1 cellular context compared by ENCODE assay signal in the genomic region with DNA sequence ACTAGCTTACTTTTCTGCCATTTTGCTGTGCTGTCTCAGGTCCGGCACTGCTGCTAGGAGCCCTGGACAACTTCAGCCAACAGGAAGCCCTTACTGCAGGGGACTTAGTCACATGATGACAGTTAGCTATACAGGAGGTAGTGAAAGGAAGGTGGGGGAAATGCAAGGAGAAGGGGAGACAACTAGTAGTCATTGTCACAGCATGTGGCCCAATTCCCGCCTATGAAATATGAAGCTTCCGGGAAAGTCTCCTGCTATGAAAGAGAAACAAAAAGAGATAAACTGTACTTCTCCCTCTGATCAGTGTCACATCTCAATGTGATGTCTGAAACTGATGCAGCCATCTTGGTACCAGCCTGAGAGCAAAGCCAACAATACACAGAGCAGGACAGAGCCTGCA.
TF ChIP-seq lines count a peak whose summit lies in the region.

No MANE protein-coding gene starts in this region.

TF ChIP-seq in K562, 482 proteins besides CTCF, POLR2A, EP300 and RAD21 (continued from another document):
- TF ChIP-seq, protein P1, sequence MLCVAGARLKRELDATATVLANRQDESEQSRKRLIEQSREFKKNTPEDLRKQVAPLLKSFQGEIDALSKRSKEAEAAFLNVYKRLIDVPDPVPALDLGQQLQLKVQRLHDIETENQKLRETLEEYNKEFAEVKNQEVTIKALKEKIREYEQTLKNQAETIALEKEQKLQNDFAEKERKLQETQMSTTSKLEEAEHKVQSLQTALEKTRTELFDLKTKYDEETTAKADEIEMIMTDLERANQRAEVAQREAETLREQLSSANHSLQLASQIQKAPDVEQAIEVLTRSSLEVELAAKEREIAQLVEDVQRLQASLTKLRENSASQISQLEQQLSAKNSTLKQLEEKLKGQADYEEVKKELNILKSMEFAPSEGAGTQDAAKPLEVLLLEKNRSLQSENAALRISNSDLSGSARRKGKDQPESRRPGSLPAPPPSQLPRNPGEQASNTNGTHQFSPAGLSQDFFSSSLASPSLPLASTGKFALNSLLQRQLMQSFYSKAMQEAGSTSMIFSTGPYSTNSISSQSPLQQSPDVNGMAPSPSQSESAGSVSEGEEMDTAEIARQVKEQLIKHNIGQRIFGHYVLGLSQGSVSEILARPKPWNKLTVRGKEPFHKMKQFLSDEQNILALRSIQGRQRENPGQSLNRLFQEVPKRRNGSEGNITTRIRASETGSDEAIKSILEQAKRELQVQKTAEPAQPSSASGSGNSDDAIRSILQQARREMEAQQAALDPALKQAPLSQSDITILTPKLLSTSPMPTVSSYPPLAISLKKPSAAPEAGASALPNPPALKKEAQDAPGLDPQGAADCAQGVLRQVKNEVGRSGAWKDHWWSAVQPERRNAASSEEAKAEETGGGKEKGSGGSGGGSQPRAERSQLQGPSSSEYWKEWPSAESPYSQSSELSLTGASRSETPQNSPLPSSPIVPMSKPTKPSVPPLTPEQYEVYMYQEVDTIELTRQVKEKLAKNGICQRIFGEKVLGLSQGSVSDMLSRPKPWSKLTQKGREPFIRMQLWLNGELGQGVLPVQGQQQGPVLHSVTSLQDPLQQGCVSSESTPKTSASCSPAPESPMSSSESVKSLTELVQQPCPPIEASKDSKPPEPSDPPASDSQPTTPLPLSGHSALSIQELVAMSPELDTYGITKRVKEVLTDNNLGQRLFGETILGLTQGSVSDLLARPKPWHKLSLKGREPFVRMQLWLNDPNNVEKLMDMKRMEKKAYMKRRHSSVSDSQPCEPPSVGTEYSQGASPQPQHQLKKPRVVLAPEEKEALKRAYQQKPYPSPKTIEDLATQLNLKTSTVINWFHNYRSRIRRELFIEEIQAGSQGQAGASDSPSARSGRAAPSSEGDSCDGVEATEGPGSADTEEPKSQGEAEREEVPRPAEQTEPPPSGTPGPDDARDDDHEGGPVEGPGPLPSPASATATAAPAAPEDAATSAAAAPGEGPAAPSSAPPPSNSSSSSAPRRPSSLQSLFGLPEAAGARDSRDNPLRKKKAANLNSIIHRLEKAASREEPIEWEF (CRISPR knock-in tag; IDR thresholded peaks at IDR 0.05) = no peak
- TF ChIP-seq SMAD4 (CRISPR knock-in tag; conservative IDR thresholded peaks at IDR 0.05) = peak; percentile 41
- TF ChIP-seq, protein P2, sequence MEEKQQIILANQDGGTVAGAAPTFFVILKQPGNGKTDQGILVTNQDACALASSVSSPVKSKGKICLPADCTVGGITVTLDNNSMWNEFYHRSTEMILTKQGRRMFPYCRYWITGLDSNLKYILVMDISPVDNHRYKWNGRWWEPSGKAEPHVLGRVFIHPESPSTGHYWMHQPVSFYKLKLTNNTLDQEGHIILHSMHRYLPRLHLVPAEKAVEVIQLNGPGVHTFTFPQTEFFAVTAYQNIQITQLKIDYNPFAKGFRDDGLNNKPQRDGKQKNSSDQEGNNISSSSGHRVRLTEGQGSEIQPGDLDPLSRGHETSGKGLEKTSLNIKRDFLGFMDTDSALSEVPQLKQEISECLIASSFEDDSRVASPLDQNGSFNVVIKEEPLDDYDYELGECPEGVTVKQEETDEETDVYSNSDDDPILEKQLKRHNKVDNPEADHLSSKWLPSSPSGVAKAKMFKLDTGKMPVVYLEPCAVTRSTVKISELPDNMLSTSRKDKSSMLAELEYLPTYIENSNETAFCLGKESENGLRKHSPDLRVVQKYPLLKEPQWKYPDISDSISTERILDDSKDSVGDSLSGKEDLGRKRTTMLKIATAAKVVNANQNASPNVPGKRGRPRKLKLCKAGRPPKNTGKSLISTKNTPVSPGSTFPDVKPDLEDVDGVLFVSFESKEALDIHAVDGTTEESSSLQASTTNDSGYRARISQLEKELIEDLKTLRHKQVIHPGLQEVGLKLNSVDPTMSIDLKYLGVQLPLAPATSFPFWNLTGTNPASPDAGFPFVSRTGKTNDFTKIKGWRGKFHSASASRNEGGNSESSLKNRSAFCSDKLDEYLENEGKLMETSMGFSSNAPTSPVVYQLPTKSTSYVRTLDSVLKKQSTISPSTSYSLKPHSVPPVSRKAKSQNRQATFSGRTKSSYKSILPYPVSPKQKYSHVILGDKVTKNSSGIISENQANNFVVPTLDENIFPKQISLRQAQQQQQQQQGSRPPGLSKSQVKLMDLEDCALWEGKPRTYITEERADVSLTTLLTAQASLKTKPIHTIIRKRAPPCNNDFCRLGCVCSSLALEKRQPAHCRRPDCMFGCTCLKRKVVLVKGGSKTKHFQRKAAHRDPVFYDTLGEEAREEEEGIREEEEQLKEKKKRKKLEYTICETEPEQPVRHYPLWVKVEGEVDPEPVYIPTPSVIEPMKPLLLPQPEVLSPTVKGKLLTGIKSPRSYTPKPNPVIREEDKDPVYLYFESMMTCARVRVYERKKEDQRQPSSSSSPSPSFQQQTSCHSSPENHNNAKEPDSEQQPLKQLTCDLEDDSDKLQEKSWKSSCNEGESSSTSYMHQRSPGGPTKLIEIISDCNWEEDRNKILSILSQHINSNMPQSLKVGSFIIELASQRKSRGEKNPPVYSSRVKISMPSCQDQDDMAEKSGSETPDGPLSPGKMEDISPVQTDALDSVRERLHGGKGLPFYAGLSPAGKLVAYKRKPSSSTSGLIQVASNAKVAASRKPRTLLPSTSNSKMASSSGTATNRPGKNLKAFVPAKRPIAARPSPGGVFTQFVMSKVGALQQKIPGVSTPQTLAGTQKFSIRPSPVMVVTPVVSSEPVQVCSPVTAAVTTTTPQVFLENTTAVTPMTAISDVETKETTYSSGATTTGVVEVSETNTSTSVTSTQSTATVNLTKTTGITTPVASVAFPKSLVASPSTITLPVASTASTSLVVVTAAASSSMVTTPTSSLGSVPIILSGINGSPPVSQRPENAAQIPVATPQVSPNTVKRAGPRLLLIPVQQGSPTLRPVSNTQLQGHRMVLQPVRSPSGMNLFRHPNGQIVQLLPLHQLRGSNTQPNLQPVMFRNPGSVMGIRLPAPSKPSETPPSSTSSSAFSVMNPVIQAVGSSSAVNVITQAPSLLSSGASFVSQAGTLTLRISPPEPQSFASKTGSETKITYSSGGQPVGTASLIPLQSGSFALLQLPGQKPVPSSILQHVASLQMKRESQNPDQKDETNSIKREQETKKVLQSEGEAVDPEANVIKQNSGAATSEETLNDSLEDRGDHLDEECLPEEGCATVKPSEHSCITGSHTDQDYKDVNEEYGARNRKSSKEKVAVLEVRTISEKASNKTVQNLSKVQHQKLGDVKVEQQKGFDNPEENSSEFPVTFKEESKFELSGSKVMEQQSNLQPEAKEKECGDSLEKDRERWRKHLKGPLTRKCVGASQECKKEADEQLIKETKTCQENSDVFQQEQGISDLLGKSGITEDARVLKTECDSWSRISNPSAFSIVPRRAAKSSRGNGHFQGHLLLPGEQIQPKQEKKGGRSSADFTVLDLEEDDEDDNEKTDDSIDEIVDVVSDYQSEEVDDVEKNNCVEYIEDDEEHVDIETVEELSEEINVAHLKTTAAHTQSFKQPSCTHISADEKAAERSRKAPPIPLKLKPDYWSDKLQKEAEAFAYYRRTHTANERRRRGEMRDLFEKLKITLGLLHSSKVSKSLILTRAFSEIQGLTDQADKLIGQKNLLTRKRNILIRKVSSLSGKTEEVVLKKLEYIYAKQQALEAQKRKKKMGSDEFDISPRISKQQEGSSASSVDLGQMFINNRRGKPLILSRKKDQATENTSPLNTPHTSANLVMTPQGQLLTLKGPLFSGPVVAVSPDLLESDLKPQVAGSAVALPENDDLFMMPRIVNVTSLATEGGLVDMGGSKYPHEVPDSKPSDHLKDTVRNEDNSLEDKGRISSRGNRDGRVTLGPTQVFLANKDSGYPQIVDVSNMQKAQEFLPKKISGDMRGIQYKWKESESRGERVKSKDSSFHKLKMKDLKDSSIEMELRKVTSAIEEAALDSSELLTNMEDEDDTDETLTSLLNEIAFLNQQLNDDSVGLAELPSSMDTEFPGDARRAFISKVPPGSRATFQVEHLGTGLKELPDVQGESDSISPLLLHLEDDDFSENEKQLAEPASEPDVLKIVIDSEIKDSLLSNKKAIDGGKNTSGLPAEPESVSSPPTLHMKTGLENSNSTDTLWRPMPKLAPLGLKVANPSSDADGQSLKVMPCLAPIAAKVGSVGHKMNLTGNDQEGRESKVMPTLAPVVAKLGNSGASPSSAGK (IDR thresholded peaks at IDR 0.05) = peak; percentile 45
- TF ChIP-seq CXXC5 (CRISPR knock-in tag; IDR thresholded peaks at IDR 0.05) = peak; percentile 38; the same call in 1 of the 2 replicates
- TF ChIP-seq ERF (CRISPR knock-in tag; IDR thresholded peaks at IDR 0.05) = no peak
- TF ChIP-seq L3MBTL2 (IDR thresholded peaks at IDR 0.05) = peak; percentile 52
- TF ChIP-seq, protein P3, sequence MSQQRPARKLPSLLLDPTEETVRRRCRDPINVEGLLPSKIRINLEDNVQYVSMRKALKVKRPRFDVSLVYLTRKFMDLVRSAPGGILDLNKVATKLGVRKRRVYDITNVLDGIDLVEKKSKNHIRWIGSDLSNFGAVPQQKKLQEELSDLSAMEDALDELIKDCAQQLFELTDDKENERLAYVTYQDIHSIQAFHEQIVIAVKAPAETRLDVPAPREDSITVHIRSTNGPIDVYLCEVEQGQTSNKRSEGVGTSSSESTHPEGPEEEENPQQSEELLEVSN (IDR thresholded peaks at IDR 0.05; ENCODE audit: borderline replicate concordance in 1 of 2, extremely low read depth in 1 of 2, insufficient read depth in 1 of 2, insufficient read length in 1 of 2, low read depth in 1 of 2, low read length in 1 of 2, poor library complexity in 1 of 2, severe bottlenecking in 1 of 2) = peak in 1 of 2 experiments; percentile 52
- TF ChIP-seq, protein P4, sequence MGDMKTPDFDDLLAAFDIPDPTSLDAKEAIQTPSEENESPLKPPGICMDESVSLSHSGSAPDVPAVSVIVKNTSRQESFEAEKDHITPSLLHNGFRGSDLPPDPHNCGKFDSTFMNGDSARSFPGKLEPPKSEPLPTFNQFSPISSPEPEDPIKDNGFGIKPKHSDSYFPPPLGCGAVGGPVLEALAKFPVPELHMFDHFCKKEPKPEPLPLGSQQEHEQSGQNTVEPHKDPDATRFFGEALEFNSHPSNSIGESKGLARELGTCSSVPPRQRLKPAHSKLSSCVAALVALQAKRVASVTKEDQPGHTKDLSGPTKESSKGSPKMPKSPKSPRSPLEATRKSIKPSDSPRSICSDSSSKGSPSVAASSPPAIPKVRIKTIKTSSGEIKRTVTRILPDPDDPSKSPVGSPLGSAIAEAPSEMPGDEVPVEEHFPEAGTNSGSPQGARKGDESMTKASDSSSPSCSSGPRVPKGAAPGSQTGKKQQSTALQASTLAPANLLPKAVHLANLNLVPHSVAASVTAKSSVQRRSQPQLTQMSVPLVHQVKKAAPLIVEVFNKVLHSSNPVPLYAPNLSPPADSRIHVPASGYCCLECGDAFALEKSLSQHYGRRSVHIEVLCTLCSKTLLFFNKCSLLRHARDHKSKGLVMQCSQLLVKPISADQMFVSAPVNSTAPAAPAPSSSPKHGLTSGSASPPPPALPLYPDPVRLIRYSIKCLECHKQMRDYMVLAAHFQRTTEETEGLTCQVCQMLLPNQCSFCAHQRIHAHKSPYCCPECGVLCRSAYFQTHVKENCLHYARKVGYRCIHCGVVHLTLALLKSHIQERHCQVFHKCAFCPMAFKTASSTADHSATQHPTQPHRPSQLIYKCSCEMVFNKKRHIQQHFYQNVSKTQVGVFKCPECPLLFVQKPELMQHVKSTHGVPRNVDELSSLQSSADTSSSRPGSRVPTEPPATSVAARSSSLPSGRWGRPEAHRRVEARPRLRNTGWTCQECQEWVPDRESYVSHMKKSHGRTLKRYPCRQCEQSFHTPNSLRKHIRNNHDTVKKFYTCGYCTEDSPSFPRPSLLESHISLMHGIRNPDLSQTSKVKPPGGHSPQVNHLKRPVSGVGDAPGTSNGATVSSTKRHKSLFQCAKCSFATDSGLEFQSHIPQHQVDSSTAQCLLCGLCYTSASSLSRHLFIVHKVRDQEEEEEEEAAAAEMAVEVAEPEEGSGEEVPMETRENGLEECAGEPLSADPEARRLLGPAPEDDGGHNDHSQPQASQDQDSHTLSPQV (IDR thresholded peaks at IDR 0.05) = peak; percentile 68
- peak; percentile 66 for TF ChIP-seq GTF2A2 (tag; IDR thresholded peaks at IDR 0.05)
